Comparison of ENCODE assay signal across 18 cellular contexts in genomic region chr16:49919327-49919726, GRCh38.
DNase-seq lines count a peak whose midpoint lies in the region; ATAC-seq and TF ChIP-seq lines count a peak whose summit lies in the region.
"Had no signal": no experiment of that assay in that cellular context is flagged by ENCODE, and none has a peak within 500 bp of the region (broad histone marks: within the 10 kb centered on the region; RNA-seq: fewer than 3 reads in every experiment).

No MANE protein-coding gene starts in this region.

- DNase-seq in chondrocyte (ENCODE audit: low spot score), result peak; percentile 18
- DNase-seq in neuronal stem cell (ENCODE audit: low spot score), result no peak
- peak; percentile 11 for DNase-seq in posterior vena cava (ENCODE audit: low spot score)
- DNase-seq in right lobe of liver, result no peak
- no peak for DNase-seq in T-helper 2 cell
- no peak for DNase-seq in RPMI8226
- DNase-seq: 8988T; ACHN; BE2C; C1 segment of cervical spinal cord; CD4-positive, alpha-beta memory T cell; CD4-positive, CD25-positive, alpha-beta regulatory T cell; CD8-positive, alpha-beta memory T cell; COR-L47; DMS79 treated with DMSO at 0.1 percent for 48 hours; GF-D8 had no signal

- no peak overlapping the region for H2AFZ ChIP-seq in neuronal stem cell (ENCODE audit: low read length)

- H3K9me3 ChIP-seq in neuronal stem cell (replicated peaks in 1 of 2; ENCODE audit: control insufficient read depth in 2 of 2, insufficient read depth in 1 of 2, low read depth in 1 of 2, low read length in 2 of 2) (peaks cover 2 to 4% of the 10 kb centered on the region in 2 donors), right lobe of liver (no peaks in the 10 kb centered on the region)
- H3K9me3 ChIP-seq: BE2C, BLaER1 had no signal

- H3K4me1 ChIP-seq in neuronal stem cell (ENCODE audit: control insufficient read depth in 2 of 2, insufficient read depth in 1 of 2, low read depth in 1 of 2, low read length in 2 of 2) (peaks cover 0 to 3% of the 10 kb centered on the region in 2 donors), right lobe of liver (no peaks in the 10 kb centered on the region)
- H3K4me1 ChIP-seq: BE2C had no signal

- H3K27ac ChIP-seq in neuronal stem cell (replicated peaks; ENCODE audit: low read length) (no peak overlapping the region), right lobe of liver (no peak overlapping the region)
- H3K27ac ChIP-seq: BLaER1 had no signal

- H3K27ac Mint-ChIP-seq in chondrocyte (ENCODE audit: unreplicated experiment), result no peak overlapping the region
- H3K27ac Mint-ChIP-seq: CD14-positive monocyte; CD4-positive, alpha-beta memory T cell had no signal

- H3K36me3 ChIP-seq in neuronal stem cell (replicated peaks in 1 of 2; ENCODE audit: control insufficient read depth in 2 of 2, insufficient read depth in 2 of 2, low read length in 2 of 2) (no peaks in the 10 kb centered on the region), right lobe of liver (no peaks in the 10 kb centered on the region)
- H3K36me3 ChIP-seq: BE2C, BLaER1 had no signal

- no peak overlapping the region for H2BK120ac ChIP-seq in neuronal stem cell (ENCODE audit: low read depth, low read length)

- H3K4me2 ChIP-seq in neuronal stem cell (ENCODE audit: insufficient read depth, low read length, poor library complexity, severe bottlenecking), result no peak overlapping the region
- H3K4me2 ChIP-seq: BLaER1 had no signal

- no peaks in the 10 kb centered on the region for H3K4me1 Mint-ChIP-seq in chondrocyte (ENCODE audit: low read depth)
- H3K4me1 Mint-ChIP-seq: CD14-positive monocyte; CD4-positive, alpha-beta memory T cell; CD4-positive, CD25-positive, alpha-beta regulatory T cell; CD8-positive, alpha-beta memory T cell had no signal

- no peak overlapping the region for H4K91ac ChIP-seq in neuronal stem cell (ENCODE audit: low read depth, low read length, poor library complexity)

- TF ChIP-seq POLR2A in right lobe of liver (IDR thresholded peaks at IDR 0.05), result no peak

- no peak overlapping the region for H2BK15ac ChIP-seq in neuronal stem cell (ENCODE audit: low read length)

- no peak overlapping the region for H3K4me3 ChIP-seq in neuronal stem cell (ENCODE audit: low read length in 2 of 2)
- H3K4me3 ChIP-seq in right lobe of liver, result no peak overlapping the region
- H3K4me3 ChIP-seq: BLaER1 had no signal

- TF ChIP-seq CTCF in chondrocyte (IDR thresholded peaks at IDR 0.05) (no peak), right lobe of liver (IDR thresholded peaks at IDR 0.05) (no peak)

- no peak for ATAC-seq in right lobe of liver

- H3K36me3 Mint-ChIP-seq in chondrocyte (ENCODE audit: low read depth), result no peaks in the 10 kb centered on the region
- H3K36me3 Mint-ChIP-seq: CD14-positive monocyte; CD4-positive, alpha-beta memory T cell; CD4-positive, CD25-positive, alpha-beta regulatory T cell; CD8-positive, alpha-beta memory T cell had no signal

- no peak overlapping the region for H3K9ac ChIP-seq in neuronal stem cell (ENCODE audit: low read depth, low read length, poor library complexity)
- H3K9ac ChIP-seq: BLaER1 had no signal

- intact Hi-C loops in posterior vena cava (cut with DNase I), result no loop called here
- intact Hi-C loops in right lobe of liver (cut with DNase I), result no loop called here

- H3K23ac ChIP-seq in neuronal stem cell (ENCODE audit: low read depth, low read length, poor library complexity), result no peak overlapping the region

- H3K14ac ChIP-seq in neuronal stem cell (ENCODE audit: low read length), result no peak overlapping the region

- no peaks in the 10 kb centered on the region for H3K9me3 Mint-ChIP-seq in chondrocyte (ENCODE audit: low read depth)
- H3K9me3 Mint-ChIP-seq: CD14-positive monocyte; CD4-positive, alpha-beta memory T cell; CD4-positive, CD25-positive, alpha-beta regulatory T cell; CD8-positive, alpha-beta memory T cell had no signal

- H3K27me3 Mint-ChIP-seq in chondrocyte (ENCODE audit: low read depth), result peaks cover 28% of the 10 kb centered on the region
- H3K27me3 Mint-ChIP-seq: CD4-positive, CD25-positive, alpha-beta regulatory T cell had no signal

- no peak overlapping the region for H2AK5ac ChIP-seq in neuronal stem cell (ENCODE audit: low read depth, low read length)

- H4K8ac ChIP-seq in neuronal stem cell (ENCODE audit: low read depth, low read length), result no peak overlapping the region

- no peak overlapping the region for H3K4ac ChIP-seq in neuronal stem cell (ENCODE audit: low read length)

- H2BK12ac ChIP-seq in neuronal stem cell (ENCODE audit: low read length), result no peak overlapping the region

- WGBS in neuronal stem cell (ENCODE audit: extremely low coverage in 2 of 2, insufficient read length in 2 of 2, insufficient replicate concordance in 1 of 2), 2 donors, result no CpG with 5 or more reads among the region's 3 CpGs
- no CpG with 5 or more reads among the region's 3 CpGs for WGBS in right lobe of liver (ENCODE audit: insufficient coverage, low coverage, low lambda C conversion rate, missing lambda C conversion rate)

- peak overlapping the region; percentile 20 for H3K18ac ChIP-seq in neuronal stem cell (ENCODE audit: low read length)

- H2BK5ac ChIP-seq in neuronal stem cell (ENCODE audit: low read length), result no peak overlapping the region

- H3K79me1 ChIP-seq in neuronal stem cell (ENCODE audit: low read depth, low read length), result no peaks in the 10 kb centered on the region

- no peak overlapping the region for H3K4me3 Mint-ChIP-seq in chondrocyte (ENCODE audit: unreplicated experiment)
- H3K4me3 Mint-ChIP-seq: CD14-positive monocyte; CD4-positive, alpha-beta memory T cell; CD4-positive, CD25-positive, alpha-beta regulatory T cell; CD8-positive, alpha-beta memory T cell had no signal

- H3K27me3 ChIP-seq in neuronal stem cell (ENCODE audit: control insufficient read depth in 3 of 3, insufficient read depth in 3 of 3, low read depth in 1 of 3, low read length in 3 of 3) (peaks cover 0 to 12% (median 0%) of the 10 kb centered on the region in 3 experiments), right lobe of liver (no peaks in the 10 kb centered on the region)
- H3K27me3 ChIP-seq: BE2C, BLaER1 had no signal

Comparison
In these comparisons a context has a peak if more than half of its experiments do, and no peak if none do; other contexts are left out.
1. DNase-seq: peak in chondrocyte (single experiment) and posterior vena cava (single experiment); none in neuronal stem cell (single experiment), right lobe of liver (0 of 3), T-helper 2 cell (0 of 5) and RPMI8226 (single experiment).